In genomic region chr12:56630180-56630632, GRCh38 we compare ENCODE assay signal across 1 cellular context.
TF ChIP-seq lines count a peak whose summit lies in the region.

TSS of gene BAZ2A (minus strand) at chr12:56630326. CDS start at chr12:56617530, 12,796 bp downstream.

TF ChIP-seq in HepG2, 621 proteins besides CTCF, POLR2A, EP300 and RAD21 (continued from another document):
- TF ChIP-seq ZNF687 (CRISPR knock-in tag; IDR thresholded peaks at IDR 0.05) (peak; percentile 71), HOXA5 (CRISPR knock-in tag; IDR thresholded peaks at IDR 0.05) (0 out of 2 replicates have a peak, but pooled peaks have one; percentile 47), KAT7 (CRISPR knock-in tag; IDR thresholded peaks at IDR 0.05; ENCODE audit: borderline replicate concordance) (peak; percentile 95), TBP (CRISPR knock-in tag; IDR thresholded peaks at IDR 0.05) (no peak), ZNF558 (CRISPR knock-in tag; IDR thresholded peaks at IDR 0.05; ENCODE audit: borderline replicate concordance) (0 out of 2 replicates have a peak, but pooled peaks have one; percentile 24), MTF1 (CRISPR knock-in tag; IDR thresholded peaks at IDR 0.05) (no peak), ZNF550 (CRISPR knock-in tag; IDR thresholded peaks at IDR 0.05; ENCODE audit: borderline replicate concordance) (no peak), CERS6 (CRISPR knock-in tag; IDR thresholded peaks at IDR 0.05) (no peak), SP5 (CRISPR knock-in tag; IDR thresholded peaks at IDR 0.05; ENCODE audit: borderline replicate concordance, low read depth) (peak; percentile 97), ZNF512B (CRISPR knock-in tag; IDR thresholded peaks at IDR 0.05; ENCODE audit: borderline replicate concordance) (no peak), HBP1 (CRISPR knock-in tag; IDR thresholded peaks at IDR 0.05; ENCODE audit: low read depth) (peak; percentile 72; the same call in 1 of the 2 replicates), ZNF207 (IDR thresholded peaks at IDR 0.05; ENCODE audit: borderline replicate concordance) (no peak), ZNF180 (CRISPR knock-in tag; IDR thresholded peaks at IDR 0.05; ENCODE audit: borderline replicate concordance, low read depth) (no peak), ZNF24 (IDR thresholded peaks at IDR 0.05) (no peak), PITX1 (CRISPR knock-in tag; IDR thresholded peaks at IDR 0.05) (peak; percentile 76), ZBTB14 (CRISPR knock-in tag; IDR thresholded peaks at IDR 0.05) (no peak), JUN (CRISPR knock-in tag; IDR thresholded peaks at IDR 0.05) (no peak)
